Comparison of ENCODE assay signal across 12 cellular contexts in the genomic region with DNA sequence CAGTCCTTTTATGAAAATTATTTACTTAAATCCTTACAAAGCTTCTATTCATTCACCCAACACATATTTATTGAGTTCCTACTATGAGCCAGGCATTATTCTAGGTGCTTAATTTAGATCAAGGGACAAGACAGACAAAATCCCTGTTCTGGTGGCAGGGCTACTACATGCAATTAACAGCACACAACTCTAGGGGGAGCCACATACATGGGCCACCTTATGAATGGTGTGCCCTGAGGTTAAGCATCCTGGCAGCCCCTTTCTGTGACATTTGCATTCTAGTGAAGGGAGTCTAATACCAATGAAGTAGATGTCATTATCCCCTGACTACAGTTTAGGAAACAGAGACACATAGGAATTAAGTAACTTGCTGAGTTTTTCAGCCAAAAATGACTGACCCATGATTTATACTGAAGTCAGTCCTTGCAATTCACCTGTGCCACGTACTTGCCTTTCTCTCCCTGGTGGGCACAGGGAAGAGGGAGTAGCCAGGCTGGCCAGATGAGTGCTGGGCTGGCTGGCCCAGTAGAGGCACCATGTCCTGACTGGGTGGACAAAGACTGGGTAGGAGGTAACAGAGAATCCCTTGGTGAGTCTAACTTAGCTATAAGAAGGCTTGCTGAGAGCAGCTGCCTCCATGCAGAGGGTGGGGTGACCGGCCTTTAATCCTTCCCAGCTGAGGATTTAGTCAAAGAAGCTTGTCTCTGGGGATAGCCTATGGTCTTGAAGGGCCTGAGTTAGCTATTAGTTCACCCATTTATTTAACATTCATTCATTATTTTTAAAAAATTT. TPM values are rescaled to one million over a fixed set of nuclear protein-coding genes. Genes with fewer than 3 reads are reported as not detected.
DNase-seq lines count a peak whose midpoint lies in the region; ATAC-seq, FAIRE-seq and TF ChIP-seq lines count a peak whose summit lies in the region.
"Had no signal": no experiment of that assay in that cellular context is flagged by ENCODE, and none has a peak within 500 bp of the region (broad histone marks: within the 10 kb centered on the region; RNA-seq: fewer than 3 reads in every experiment).

No MANE protein-coding gene starts in this region.

- ATAC-seq in GM12878 (peak; percentile 61), GM19455 (IDR thresholded peaks at IDR 0.05; ENCODE audit: unreplicated experiment) (no peak), GM19467 (IDR thresholded peaks at IDR 0.05; ENCODE audit: unreplicated experiment) (no peak)
- ATAC-seq in CD4-positive, alpha-beta T cell (ENCODE audit: poor library complexity), result no peak

- CTCF ChIA-PET in GM12878 (lab: Yijun Ruan, JAX), result interaction anchor here (0.8 to 1.0 kb wide), 4 partner anchors 274 to 1474 kb away, joined by 3 to 4 read pairs (median 3); no protein-coding TSS in a partner anchor
- CTCF ChIA-PET in CD4-positive, alpha-beta T cell (lab: Charles Lee), result no interaction called here

- POLR2A ChIA-PET in GM12878 (lab: Charles Lee), result no interaction called here
- POLR2A ChIA-PET in CD4-positive, alpha-beta T cell (lab: Charles Lee), result interaction anchor here (0.6 kb wide), 1 partner anchor 29 kb away, joined by 3 read pairs; no protein-coding TSS in a partner anchor

- H3F3A ChIP-seq in MM.1S (ENCODE audit: insufficient read depth, low read length), result no peaks in the 10 kb centered on the region

- H3K4me1 Mint-ChIP-seq in osteocyte (ENCODE audit: unreplicated experiment), result peaks cover 4% of the 10 kb centered on the region
- no peaks in the 10 kb centered on the region for H3K4me1 Mint-ChIP-seq in CD4-positive, alpha-beta T cell (ENCODE audit: low read depth)
- H3K4me1 Mint-ChIP-seq: CD4-positive, CD25-positive, alpha-beta regulatory T cell had no signal

- in situ Hi-C loops in GM12878 (cut with MboI), result no loop called here

- RAD21 ChIA-PET in GM12878 (lab: Charles Lee; ENCODE audit: unreplicated experiment), result interaction anchor here (1.2 kb wide), 1 partner anchor 326 kb away, joined by 3 read pairs; no protein-coding TSS in a partner anchor

- H4K20me1 ChIP-seq in MM.1S (ENCODE audit: insufficient read depth, low read length) (no peaks in the 10 kb centered on the region), GM12878 (ENCODE audit: control insufficient read depth, insufficient read depth) (no peaks in the 10 kb centered on the region)

- no peak overlapping the region for H3K27ac ChIP-seq in MM.1S (ENCODE audit: low read length)
- no peak overlapping the region for H3K27ac ChIP-seq in GM12878 (ENCODE audit: control insufficient read depth, insufficient read depth)
- no peak overlapping the region for H3K27ac ChIP-seq in CD4-positive, alpha-beta T cell (ENCODE audit: low read depth, low read length)
- H3K27ac ChIP-seq: tibial artery had no signal

- H3K36me3 ChIP-seq in MM.1S (replicated peaks; ENCODE audit: insufficient read depth, low read length) (no peaks in the 10 kb centered on the region), GM12878 (ENCODE audit: control insufficient read depth in 2 of 2, insufficient read depth in 2 of 2, low read length in 1 of 2) (no peaks in the 10 kb centered on the region)
- H3K36me3 ChIP-seq: tibial artery had no signal

- no peaks in the 10 kb centered on the region for H3K79me2 ChIP-seq in MM.1S (ENCODE audit: low read length)
- no peaks in the 10 kb centered on the region for H3K79me2 ChIP-seq in GM12878 (ENCODE audit: control insufficient read depth, insufficient read depth, low read length)

- no TSS peak for BruUV-seq in GM12878 (replicated peaks; lab: Mats Ljungman, UMichigan)

- no peak overlapping the region for H2AFZ ChIP-seq in MM.1S (ENCODE audit: low read length)
- no peak overlapping the region for H2AFZ ChIP-seq in GM12878 (ENCODE audit: control insufficient read depth, low read depth, low read length)

- peak; percentile 4 for DNase-seq in NCI-H1694 treated with DMSO at 0.1 percent for 48 hours (lab: John Stamatoyannopoulos, UW)
- no peak for DNase-seq in NCI-H1694 (lab: John Stamatoyannopoulos, UW)
- DNase-seq in MM.1S, result peak; percentile 26
- DNase-seq in GM12878 (ENCODE audit: low read depth, low spot score), result no peak
- peak; percentile 36 for DNase-seq in osteocyte (ENCODE audit: extremely low spot score, unreplicated experiment)
- DNase-seq in CD4-positive, alpha-beta T cell, result no peak

- H3K4me2 ChIP-seq in MM.1S (ENCODE audit: low read depth, low read length) (no peak overlapping the region), GM12878 (ENCODE audit: control insufficient read depth, insufficient read depth) (no peak overlapping the region)

- SMC1A ChIA-PET in GM12878 (lab: Charles Lee; ENCODE audit: uncharacterized antibody, unreplicated experiment), result interaction anchor here (1.0 to 1.6 kb wide), 4 partner anchors 20 to 826 kb away, joined by 3 to 5 read pairs (median 4); no protein-coding TSS in a partner anchor

- no peaks in the 10 kb centered on the region for H3K36me3 Mint-ChIP-seq in osteocyte (ENCODE audit: unreplicated experiment)
- H3K36me3 Mint-ChIP-seq in CD4-positive, alpha-beta T cell (ENCODE audit: low read depth), result no peaks in the 10 kb centered on the region
- H3K36me3 Mint-ChIP-seq: CD4-positive, CD25-positive, alpha-beta regulatory T cell had no signal

- no peak for TF ChIP-seq POLR2A in GM12878 (IDR thresholded peaks at IDR 0.05; ENCODE audit: low read depth, low read length)

- no peak overlapping the region for H3K4me3 ChIP-seq in MM.1S (ENCODE audit: low read length)
- H3K4me3 ChIP-seq in GM12878, result no peak overlapping the region
- H3K4me3 ChIP-seq: dorsolateral prefrontal cortex, tibial artery had no signal

- intact Hi-C loops in GM12878 (cut with micrococcal nuclease; ENCODE audit: unreplicated experiment), result no loop called here
- intact Hi-C loops in CD4-positive, alpha-beta T cell (cut with DNase I, micrococcal nuclease), result no loop called here

- no peak for TF ChIP-seq EP300 in GM12878 (IDR thresholded peaks at IDR 0.05; ENCODE audit: borderline replicate concordance in 1 of 2, control insufficient read depth in 1 of 2, low read depth in 2 of 2, low read length in 2 of 2)

- peak; percentile 66 for TF ChIP-seq CTCF in MM.1S (IDR thresholded peaks at IDR 0.05; ENCODE audit: low read length)
- peak; percentile 44 to 64 (median 54) for TF ChIP-seq CTCF in GM12878 (IDR thresholded peaks at IDR 0.05 in 2 of 3, conservative IDR thresholded peaks at IDR 0.05 in 1 of 3; ENCODE audit: control insufficient read depth in 2 of 3, extremely low read depth in 1 of 3, insufficient read depth in 1 of 3, low read depth in 3 of 3, low read length in 3 of 3)
- peak; percentile 39 for TF ChIP-seq CTCF in osteocyte (IDR thresholded peaks at IDR 0.05)
- TF ChIP-seq CTCF in CD4-positive, alpha-beta T cell (IDR thresholded peaks at IDR 0.05), result no peak

- H3K4me1 ChIP-seq in MM.1S (ENCODE audit: low read length), result peaks cover 6% of the 10 kb centered on the region
- no peaks in the 10 kb centered on the region for H3K4me1 ChIP-seq in GM12878 (ENCODE audit: control insufficient read depth, insufficient read depth, low read length)
- H3K4me1 ChIP-seq: tibial artery had no signal

- peak; percentile 55 for TF ChIP-seq RAD21 in GM12878 (IDR thresholded peaks at IDR 0.05; ENCODE audit: insufficient read depth, low read depth, low read length)

- H3K27ac Mint-ChIP-seq in osteocyte (ENCODE audit: unreplicated experiment), result no peak overlapping the region
- no peak overlapping the region for H3K27ac Mint-ChIP-seq in CD4-positive, alpha-beta T cell
- H3K27ac Mint-ChIP-seq: CD4-positive, CD25-positive, alpha-beta regulatory T cell had no signal

- H3K27me3 ChIP-seq in MM.1S (replicated peaks; ENCODE audit: insufficient read depth, low read length), result no peaks in the 10 kb centered on the region
- H3K27me3 ChIP-seq in GM12878 (replicated peaks in 1 of 2; ENCODE audit: control insufficient read depth in 2 of 2, insufficient read depth in 2 of 2, low read length in 1 of 2), result no peaks in the 10 kb centered on the region; a peak in 2 of 4 replicates
- peaks cover 19% of the 10 kb centered on the region for H3K27me3 ChIP-seq in CD4-positive, alpha-beta T cell (ENCODE audit: control insufficient read depth, insufficient read depth, low read length)

- H3K9ac ChIP-seq in MM.1S (ENCODE audit: low read length) (no peak overlapping the region), GM12878 (ENCODE audit: control insufficient read depth, insufficient read depth, low read length) (no peak overlapping the region)

- FAIRE-seq in GM12878 (lab: Jason Lieb, UNC), result peak; percentile 31

- H3K9me3 ChIP-seq in MM.1S (replicated peaks; ENCODE audit: insufficient read depth, low read length) (no peaks in the 10 kb centered on the region), GM12878 (replicated peaks; ENCODE audit: control insufficient read depth, insufficient read depth, low read length) (no peaks in the 10 kb centered on the region)
- H3K9me3 ChIP-seq in CD4-positive, alpha-beta T cell (ENCODE audit: control insufficient read depth, low read length), result no peaks in the 10 kb centered on the region
- H3K9me3 ChIP-seq: tibial artery had no signal

- H3K9me2 ChIP-seq in MM.1S (replicated peaks; ENCODE audit: insufficient read depth, low read length), result no peaks in the 10 kb centered on the region

- no peaks in the 10 kb centered on the region for H3K9me3 Mint-ChIP-seq in osteocyte (ENCODE audit: unreplicated experiment)
- no peaks in the 10 kb centered on the region for H3K9me3 Mint-ChIP-seq in CD4-positive, alpha-beta T cell

- 0% methylated on average over 2 of the region's 2 CpGs for WGBS in GM12878 (ENCODE audit: insufficient coverage, insufficient replicate concordance, low lambda C conversion rate, missing lambda C conversion rate)

- H3K4me3 Mint-ChIP-seq in osteocyte (ENCODE audit: unreplicated experiment), result no peak overlapping the region
- H3K4me3 Mint-ChIP-seq in CD4-positive, alpha-beta T cell, result no peak overlapping the region
- H3K4me3 Mint-ChIP-seq: CD4-positive, CD25-positive, alpha-beta regulatory T cell had no signal

- peaks cover 44% of the 10 kb centered on the region for H3K27me3 Mint-ChIP-seq in osteocyte (ENCODE audit: unreplicated experiment)
- peaks cover 66% of the 10 kb centered on the region for H3K27me3 Mint-ChIP-seq in CD4-positive, alpha-beta T cell

RNA-seq across cellular contexts. Expression of a gene that starts 52.0 kb away (rescaled TPM):
- total RNA-seq in GM12878 (2013; cell fraction: nucleolus; rRNA removed), result not detected in 2 replicates
- not detected in 2 replicates for total RNA-seq in GM12878 (2014; rRNA removed)
- not detected in 2 replicates for total RNA-seq in GM12878 (2014; rRNA removed; fragmentation: Illumina TruSeq; extraction: Trizol)
- not detected in 2 replicates for total RNA-seq in GM12878 (2021)
- not detected for polyA plus RNA-seq in GM12878 (2011; ENCODE audit: low read depth)
- not detected in 2 replicates for polyA plus RNA-seq in GM12878 (2011; rRNA removed)
- not detected in 2 replicates for polyA plus RNA-seq in GM12878 (2011; cell fraction: cytosol; rRNA removed)
- polyA plus RNA-seq in GM12878 (2011; cell fraction: nucleus; rRNA removed), result not detected in 2 replicates
- polyA plus RNA-seq in GM12878 (2012), result not detected in 2 replicates
- not detected in 2 replicates for polyA plus RNA-seq in GM12878 (2014; fragmentation: Illumina TruSeq; extraction: Trizol)
- not detected for polyA plus RNA-seq in GM12878 (2014; fragmentation: Nextera tagmentation; extraction: Ambion mirVana)
- polyA plus RNA-seq in GM12878 (2014; rRNA removed), result not detected in 2 replicates
- not detected for polyA plus RNA-seq in GM12878 (2016; fragmentation: Nextera tagmentation; extraction: Ambion mirVana)
- not detected in 2 replicates for polyA minus RNA-seq in GM12878 (2011; rRNA and poly(A)+ RNA removed)
- polyA minus RNA-seq in GM12878 (2011; cell fraction: cytosol; rRNA and poly(A)+ RNA removed), result not detected in 2 replicates
- polyA minus RNA-seq in GM12878 (2011; cell fraction: nucleus; rRNA and poly(A)+ RNA removed), result not detected in 2 replicates
- total RNA-seq in osteocyte, result not detected in 2 replicates
- total RNA-seq in CD4-positive, alpha-beta T cell, result not detected
- total RNA-seq: CD4-positive, CD25-positive, alpha-beta regulatory T cell; pulmonary artery endothelial cell had no signal
- polyA plus RNA-seq: CD4-positive, CD25-positive, alpha-beta regulatory T cell had no signal

RNA-seq across cellular contexts. Expression of a gene that starts 55.3 kb away (rescaled TPM):
- not detected in 2 replicates for total RNA-seq in GM12878 (2013; cell fraction: nucleolus; rRNA removed)
- total RNA-seq in GM12878 (2014; rRNA removed), result not detected in 2 replicates
- 0.04 TPM in 1 of 2 replicates, not detected in the other for total RNA-seq in GM12878 (2014; rRNA removed; fragmentation: Illumina TruSeq; extraction: Trizol)
- 0.16 and 0.33 TPM in 2 replicates for total RNA-seq in GM12878 (2021)
- not detected for polyA plus RNA-seq in GM12878 (2011; ENCODE audit: low read depth)
- polyA plus RNA-seq in GM12878 (2011; rRNA removed), result 0.03 TPM in 1 of 2 replicates, not detected in the other
- polyA plus RNA-seq in GM12878 (2011; cell fraction: cytosol; rRNA removed), result not detected in 2 replicates
- polyA plus RNA-seq in GM12878 (2011; cell fraction: nucleus; rRNA removed), result not detected in 2 replicates
- polyA plus RNA-seq in GM12878 (2012), result not detected in 2 replicates
- polyA plus RNA-seq in GM12878 (2014; fragmentation: Illumina TruSeq; extraction: Trizol), result 0.19 TPM in 1 of 2 replicates, not detected in the other
- not detected for polyA plus RNA-seq in GM12878 (2014; fragmentation: Nextera tagmentation; extraction: Ambion mirVana)
- polyA plus RNA-seq in GM12878 (2014; rRNA removed), result 0.04 and 0.38 TPM in 2 replicates
- polyA plus RNA-seq in GM12878 (2016; fragmentation: Nextera tagmentation; extraction: Ambion mirVana), result under 1 TPM in 1 of 2 experiments, not detected in 1; 0.08 TPM
- not detected in 2 replicates for polyA minus RNA-seq in GM12878 (2011; rRNA and poly(A)+ RNA removed)
- not detected in 2 replicates for polyA minus RNA-seq in GM12878 (2011; cell fraction: cytosol; rRNA and poly(A)+ RNA removed)
- polyA minus RNA-seq in GM12878 (2011; cell fraction: nucleus; rRNA and poly(A)+ RNA removed), result not detected in 2 replicates
- not detected in 2 replicates for total RNA-seq in osteocyte
- not detected for total RNA-seq in CD4-positive, alpha-beta T cell
- total RNA-seq: CD4-positive, CD25-positive, alpha-beta regulatory T cell; pulmonary artery endothelial cell had no signal
- polyA plus RNA-seq: CD4-positive, CD25-positive, alpha-beta regulatory T cell had no signal

Comparison
In these comparisons a context has a peak if more than half of its experiments do, and no peak if none do; other contexts are left out.
1. DNase-seq: peak in NCI-H1694 treated with DMSO at 0.1 percent for 48 hours (single experiment), MM.1S (single experiment) and osteocyte (single experiment); none in NCI-H1694 (single experiment), GM12878 (single experiment) and CD4-positive, alpha-beta T cell (0 of 10).